30 cellular contexts compared by ENCODE assay signal in genomic region chr15:43918717-43919116, GRCh38.
"Had no signal": no experiment of that assay in that cellular context is flagged by ENCODE, and none has a peak within 500 bp of the region (broad histone marks: within the 10 kb centered on the region; RNA-seq: fewer than 3 reads in every experiment).

No MANE protein-coding gene starts in this region.

- H3K4me3 ChIP-seq: adrenal gland, body of pancreas, breast epithelium had no signal

- H3K4me1 ChIP-seq: body of pancreas, breast epithelium had no signal

- H3K9me3 ChIP-seq: adrenal gland, body of pancreas, breast epithelium had no signal

- DNase-seq: activated B cell treated with CpG ODN at 0.5 μM for 24 hours; activated CD4-positive, alpha-beta memory T cell treated with anti-CD3 and anti-CD28 coated beads for 36 hours; activated CD4-positive, alpha-beta T cell treated with anti-CD3 and anti-CD28 coated beads for 4 hours; activated CD4-positive, alpha-beta T cell treated with anti-CD3 and anti-CD28 coated beads, Interleukin-2, amount 10 ng/mL, durations not matched to agents 24 days and 14 days; activated CD4-positive, alpha-beta T cell treated with anti-CD3 and anti-CD28 coated beads, Interleukin-2, amount 50 U/mL, for 1 hour; activated CD4-positive, alpha-beta T cell treated with anti-CD3 and anti-CD28 coated beads, Interleukin-2, amount 50 U/mL, for 4 hours; activated CD4-positive, CD25-positive, alpha-beta regulatory T cell treated with anti-CD3 and anti-CD28 coated beads, Interleukin-2, amount 50 U/mL, for 72 hours; activated CD8-positive, alpha-beta memory T cell treated with anti-CD3 and anti-CD28 coated beads, Interleukin-2, amount 50 U/mL, for 4 hours; activated CD8-positive, alpha-beta T cell treated with anti-CD3 and anti-CD28 coated beads for 36 hours; activated effector memory CD4-positive, alpha-beta T cell treated with anti-CD3 and anti-CD28 coated beads, Interleukin-2, amount 50 U/mL, for 16 hours; activated gamma-delta T cell treated with Interleukin-2 at 50 U/mL for 16 hours; activated naive CD4-positive, alpha-beta T cell; activated naive CD4-positive, alpha-beta T cell treated with anti-CD3 and anti-CD28 coated beads for 36 hours; activated naive CD4-positive, alpha-beta T cell treated with anti-CD3 and anti-CD28 coated beads, Interleukin-2, amount 50 U/mL, for 16 hours; activated naive CD8-positive, alpha-beta T cell treated with anti-CD3 and anti-CD28 coated beads for 36 hours; activated T-cell treated with anti-CD3 and anti-CD28 coated beads for 4 hours; activated T-cell treated with anti-CD3 and anti-CD28 coated beads, Interleukin-2, amount 50 U/mL, for 1 hour; activated T-cell treated with anti-CD3 and anti-CD28 coated beads, Interleukin-2, amount 50 U/mL, for 4 hours; activated T-cell treated with anti-CD3 and anti-CD28 coated beads, Interleukin-2, amount 50 U/mL, for 72 hours; adrenal gland; amniotic stem cell; aorta; body of pancreas; brain microvascular endothelial cell; cerebellar nuclear complex; T-helper 1 cell; T-helper 2 cell; T-helper 9 cell had no signal

- H3K27me3 ChIP-seq: adrenal gland, body of pancreas, brain microvascular endothelial cell, breast epithelium had no signal

- H3K27ac ChIP-seq: adrenal gland, body of pancreas, brain microvascular endothelial cell, VCaP had no signal

- H3K36me3 ChIP-seq: adrenal gland, brain microvascular endothelial cell, breast epithelium had no signal
